ENCODE assay signal across 5 cellular contexts in the genomic region with DNA sequence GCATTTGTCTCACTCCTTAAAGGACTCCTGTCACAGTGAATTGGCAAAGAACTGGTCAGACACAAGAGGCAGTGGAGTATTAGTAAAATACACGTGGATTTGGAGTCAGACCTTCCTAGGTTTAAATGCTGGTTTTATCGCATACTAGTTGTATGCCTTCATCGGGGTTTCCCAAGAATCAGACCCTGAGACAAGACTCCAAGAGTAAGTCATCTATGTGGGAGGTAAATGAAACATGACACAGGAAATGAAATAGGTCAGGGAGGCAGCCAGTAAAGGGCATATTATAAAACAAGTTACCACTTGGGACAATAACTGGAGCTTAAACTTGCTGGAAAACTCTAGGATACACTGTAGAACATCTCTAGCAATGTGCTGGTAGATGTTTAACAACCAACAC. TPM values are rescaled to one million over a fixed set of nuclear protein-coding genes. Genes with fewer than 3 reads are reported as not detected.
A peak's percentile ranks its signal among the peaks of the same experiment; 100 is the strongest.
DNase-seq lines count a peak whose midpoint lies in the region; ATAC-seq and TF ChIP-seq lines count a peak whose summit lies in the region.
"Not testable (repeated sequence)": the region's sequence is repeated elsewhere in the genome, so short reads cannot be mapped to it uniquely, and the experiment has no call there.
"Had no signal": no experiment of that assay in that cellular context is flagged by ENCODE, and none has a peak within 500 bp of the region (broad histone marks: within the 10 kb centered on the region; RNA-seq: fewer than 3 reads in every experiment).

No MANE protein-coding gene starts in this region.

- not testable (repeated sequence) for H3K4me3 Mint-ChIP-seq in activated CD8-positive, alpha-beta T cell treated with anti-CD3 and anti-CD28 coated beads for 36 hours; activated T-helper 17 cell treated with anti-CD3 and anti-CD28 coated beads, Interleukin-2, amount 50 U/mL, for 72 hours; activated naive CD8-positive, alpha-beta T cell treated with anti-CD3 and anti-CD28 coated beads, Interleukin-2, amount 50 U/mL, for 24 hours

- DNase-seq in activated CD8-positive, alpha-beta T cell treated with anti-CD3 and anti-CD28 coated beads for 36 hours; activated naive CD8-positive, alpha-beta T cell treated with anti-CD3 and anti-CD28 coated beads, Interleukin-2, amount 50 U/mL, for 24 hours: not testable (repeated sequence)

- peak; percentile 55 for ATAC-seq in activated CD8-positive, alpha-beta T cell treated with anti-CD3 and anti-CD28 coated beads for 36 hours
- ATAC-seq in activated T-helper 17 cell treated with anti-CD3 and anti-CD28 coated beads, Interleukin-2, amount 50 U/mL, for 72 hours (replicated peaks) = peak; percentile 35
- peak; percentile 57 for ATAC-seq in activated naive CD8-positive, alpha-beta T cell treated with anti-CD3 and anti-CD28 coated beads, Interleukin-2, amount 50 U/mL, for 24 hours

- H3K27ac Mint-ChIP-seq in activated CD8-positive, alpha-beta T cell treated with anti-CD3 and anti-CD28 coated beads for 36 hours; activated T-helper 17 cell treated with anti-CD3 and anti-CD28 coated beads, Interleukin-2, amount 50 U/mL, for 72 hours; activated naive CD8-positive, alpha-beta T cell treated with anti-CD3 and anti-CD28 coated beads, Interleukin-2, amount 50 U/mL, for 24 hours: not testable (repeated sequence)

- POLR2A ChIA-PET in activated CD8-positive, alpha-beta T cell treated with anti-CD3 and anti-CD28 coated beads for 36 hours (lab: Charles Lee) = not testable (repeated sequence)

- CTCF ChIA-PET in activated CD8-positive, alpha-beta T cell treated with anti-CD3 and anti-CD28 coated beads for 36 hours (lab: Charles Lee) = not testable (repeated sequence)

- H3K9me3 Mint-ChIP-seq in activated CD8-positive, alpha-beta T cell treated with anti-CD3 and anti-CD28 coated beads for 36 hours; activated T-helper 17 cell treated with anti-CD3 and anti-CD28 coated beads, Interleukin-2, amount 50 U/mL, for 72 hours; activated naive CD8-positive, alpha-beta T cell treated with anti-CD3 and anti-CD28 coated beads, Interleukin-2, amount 50 U/mL, for 24 hours: not testable (repeated sequence)

- H3K36me3 Mint-ChIP-seq in activated CD8-positive, alpha-beta T cell treated with anti-CD3 and anti-CD28 coated beads for 36 hours (ENCODE audit: low read depth); activated T-helper 17 cell treated with anti-CD3 and anti-CD28 coated beads, Interleukin-2, amount 50 U/mL, for 72 hours (ENCODE audit: low read depth); activated naive CD8-positive, alpha-beta T cell treated with anti-CD3 and anti-CD28 coated beads, Interleukin-2, amount 50 U/mL, for 24 hours (ENCODE audit: low read depth): not testable (repeated sequence)

- not testable (repeated sequence) for TF ChIP-seq CTCF in activated CD8-positive, alpha-beta T cell treated with anti-CD3 and anti-CD28 coated beads for 36 hours (IDR thresholded peaks at IDR 0.05)

- H3K27me3 Mint-ChIP-seq in activated CD8-positive, alpha-beta T cell treated with anti-CD3 and anti-CD28 coated beads for 36 hours; activated T-helper 17 cell treated with anti-CD3 and anti-CD28 coated beads, Interleukin-2, amount 50 U/mL, for 72 hours; activated naive CD8-positive, alpha-beta T cell treated with anti-CD3 and anti-CD28 coated beads, Interleukin-2, amount 50 U/mL, for 24 hours: not testable (repeated sequence)

- not testable (repeated sequence) for H3K4me1 Mint-ChIP-seq in activated CD8-positive, alpha-beta T cell treated with anti-CD3 and anti-CD28 coated beads for 36 hours (ENCODE audit: low read depth); activated T-helper 17 cell treated with anti-CD3 and anti-CD28 coated beads, Interleukin-2, amount 50 U/mL, for 72 hours; activated naive CD8-positive, alpha-beta T cell treated with anti-CD3 and anti-CD28 coated beads, Interleukin-2, amount 50 U/mL, for 24 hours

- intact Hi-C loops in activated CD8-positive, alpha-beta T cell treated with anti-CD3 and anti-CD28 coated beads for 36 hours (cut with micrococcal nuclease) = not testable (repeated sequence)

RNA-seq across cellular contexts. Expression of a gene that starts 59.8 kb away (rescaled TPM):
- under 1 TPM in 1 of 2 experiments, not detected in 1; 0.54 TPM for total RNA-seq in activated CD8-positive, alpha-beta T cell treated with anti-CD3 and anti-CD28 coated beads for 36 hours
- total RNA-seq in activated T-helper 17 cell treated with anti-CD3 and anti-CD28 coated beads, Interleukin-2, amount 50 U/mL, for 72 hours = 10 to 100 TPM; 24.2 to 35.7 TPM
- total RNA-seq: Calu3; CD4-positive, CD25-positive, alpha-beta regulatory T cell had no signal

Comparison
In these comparisons a context has a peak if more than half of its experiments do, and no peak if none do; other contexts are left out.
1. RNA of a gene that starts 59.8 kb away (total RNA-seq): 24.2 to 35.7 TPM in activated T-helper 17 cell treated with anti-CD3 and anti-CD28 coated beads, Interleukin-2, amount 50 U/mL, for 72 hours; 0.54 TPM in activated CD8-positive, alpha-beta T cell treated with anti-CD3 and anti-CD28 coated beads for 36 hours; every median in the first group is over 10 times any median in the second.
2. Peak in every context shown above with its lines, with median percentiles within 50 percentile points of each other: ATAC-seq.